ENCODE assay signal across 3 cellular contexts in the genomic region with DNA sequence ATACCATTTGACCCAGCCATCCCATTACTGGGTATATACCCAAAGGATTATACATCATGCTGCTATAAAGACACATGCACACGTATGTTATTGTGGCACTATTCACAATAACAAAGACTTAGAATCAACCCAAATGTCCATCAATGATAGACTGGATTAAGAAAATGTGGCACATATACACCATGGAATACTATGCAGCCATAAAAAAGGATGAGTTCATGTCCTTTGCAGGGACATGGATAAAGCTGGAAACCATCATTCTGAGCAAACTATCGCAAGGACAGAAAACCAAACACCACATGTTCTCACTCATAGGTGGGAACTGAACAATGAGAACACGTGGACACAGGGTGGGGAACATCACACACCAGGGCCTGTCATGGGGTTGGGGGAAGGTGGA.
TF ChIP-seq lines count a peak whose summit lies in the region.

No MANE protein-coding gene starts in this region.

TF ChIP-seq in HEK293, 187 proteins besides CTCF, POLR2A, EP300 and RAD21:
- TF ChIP-seq ZNF146 (tag by site-specific recombination; IDR thresholded peaks at IDR 0.05), result peak; percentile 91
- TF ChIP-seq, protein P1, sequence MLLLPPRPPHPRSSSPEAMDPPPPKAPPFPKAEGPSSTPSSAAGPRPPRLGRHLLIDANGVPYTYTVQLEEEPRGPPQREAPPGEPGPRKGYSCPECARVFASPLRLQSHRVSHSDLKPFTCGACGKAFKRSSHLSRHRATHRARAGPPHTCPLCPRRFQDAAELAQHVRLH (tag by site-specific recombination; IDR thresholded peaks at IDR 0.05), result 0 out of 2 replicates have a peak, but pooled peaks have one; percentile 31

TF ChIP-seq in SK-N-SH treated with all-trans-retinoic acid at 6 μM for 48 hours, 23 proteins besides CTCF, POLR2A, EP300 and RAD21:
- TF ChIP-seq ZNF8 (CRISPR knock-in tag; IDR thresholded peaks at IDR 0.05), result peak; percentile 18; the same call in 1 of the 2 replicates

TF ChIP-seq in K562, 482 proteins besides CTCF, POLR2A, EP300 and RAD21:
- peak; percentile 62; the same call in 1 of the 2 replicates for TF ChIP-seq BCOR (IDR thresholded peaks at IDR 0.05)
